In genomic region chr3:103056953-103057450, GRCh38 we compare ENCODE assay signal across 24 cellular contexts.
A peak's percentile ranks its signal among the peaks of the same experiment; 100 is the strongest.
DNase-seq lines count a peak whose midpoint lies in the region; FAIRE-seq and TF ChIP-seq lines count a peak whose summit lies in the region.
"Had no signal": no experiment of that assay in that cellular context is flagged by ENCODE, and none has a peak within 500 bp of the region (broad histone marks: within the 10 kb centered on the region; RNA-seq: fewer than 3 reads in every experiment).

No MANE protein-coding gene starts in this region.

- H3K4me3 ChIP-seq in GM23248 = no peak overlapping the region
- H3K4me3 ChIP-seq in hepatocyte = no peak overlapping the region
- H3K4me3 ChIP-seq in adrenal gland = no peak overlapping the region
- H3K4me3 ChIP-seq: dorsolateral prefrontal cortex, prostate gland, SJCRH30, skin epidermis, suprapubic skin, uterus had no signal

- TF ChIP-seq POLR2A in adrenal gland (IDR thresholded peaks at IDR 0.05) = no peak

- H3K9me3 ChIP-seq in GM23248 (ENCODE audit: low read depth) (no peaks in the 10 kb centered on the region), hepatocyte (ENCODE audit: low read depth) (no peaks in the 10 kb centered on the region), adrenal gland (replicated peaks in 1 of 3) (no peaks in the 10 kb centered on the region)
- H3K9me3 ChIP-seq: prostate gland, SJCRH30, suprapubic skin, uterus had no signal

- no peak for FAIRE-seq in urothelium cell line (lab: Jason Lieb, UNC)
- FAIRE-seq: GM19239 had no signal

- WGBS in GM23248 (ENCODE audit: low coverage in 1 of 2, low lambda C conversion rate in 2 of 2, missing lambda C conversion rate in 2 of 2), 2 experiments = 46 to 53% methylated on average over 8 of the region's 8 CpGs
- WGBS in hepatocyte (ENCODE audit: low lambda C conversion rate, missing lambda C conversion rate) = 89% methylated on average over 8 of the region's 8 CpGs
- 84 to 90% (median 86%) methylated on average over 8 of the region's 8 CpGs for WGBS in adrenal gland, 4 donors

- in situ Hi-C loops in GM23248 (cut with MboI) = no loop called here

- H3K9me2 ChIP-seq in GM23248 (ENCODE audit: insufficient read depth) (no peaks in the 10 kb centered on the region), hepatocyte (replicated peaks; ENCODE audit: insufficient read depth) (no peaks in the 10 kb centered on the region)

- H3K4me2 ChIP-seq in GM23248 (ENCODE audit: unreplicated experiment) = no peak overlapping the region
- H3K4me2 ChIP-seq in hepatocyte = peak overlapping the region; percentile 55

- intact Hi-C loops in adrenal gland (cut with DNase I) = no loop called here

- TF ChIP-seq CTCF in hepatocyte (IDR thresholded peaks at IDR 0.05; ENCODE audit: poor library complexity) (peak; percentile 2), adrenal gland (IDR thresholded peaks at IDR 0.05) (no peak)

- H3K79me2 ChIP-seq in GM23248 (ENCODE audit: insufficient read depth) (no peaks in the 10 kb centered on the region), hepatocyte (no peaks in the 10 kb centered on the region)

- H2AFZ ChIP-seq in GM23248 (no peak overlapping the region), hepatocyte (peak overlapping the region; percentile 34)

- H3K36me3 ChIP-seq in GM23248 (ENCODE audit: low read depth) = no peaks in the 10 kb centered on the region
- no peaks in the 10 kb centered on the region for H3K36me3 ChIP-seq in hepatocyte (replicated peaks; ENCODE audit: insufficient read depth, low read depth)
- no peaks in the 10 kb centered on the region for H3K36me3 ChIP-seq in adrenal gland (replicated peaks in 1 of 2)
- H3K36me3 ChIP-seq: prostate gland, SJCRH30, suprapubic skin, uterus had no signal

- no peaks in the 10 kb centered on the region for H4K20me1 ChIP-seq in GM23248 (ENCODE audit: insufficient read depth)
- no peaks in the 10 kb centered on the region for H4K20me1 ChIP-seq in hepatocyte (ENCODE audit: insufficient read depth, poor library complexity, severe bottlenecking)

- no peak overlapping the region for H3K27ac ChIP-seq in GM23248
- peak overlapping the region; percentile 87 for H3K27ac ChIP-seq in hepatocyte
- H3K27ac ChIP-seq in adrenal gland = no peak overlapping the region
- H3K27ac ChIP-seq: dorsolateral prefrontal cortex, prostate gland, SJCRH30, skin epidermis, suprapubic skin, uterus had no signal

- DNase-seq in GM23248 (peak; percentile 4), NCI-H446 (lab: John Stamatoyannopoulos, UW) (peak; percentile 15 to 25), hepatocyte (ENCODE audit: low spot score) (peak; percentile 8), urothelium cell line (ENCODE audit: low spot score) (peak; percentile 37), DMS114 treated with DMSO at 0.1 percent for 48 hours (lab: John Stamatoyannopoulos, UW; ENCODE audit: unreplicated experiment) (no peak), adrenal gland (no peak), NCI-H146 treated with DMSO at 0.1 percent for 48 hours (lab: John Stamatoyannopoulos, UW; ENCODE audit: unreplicated experiment) (no peak)
- DNase-seq: activated CD4-positive, alpha-beta T cell treated with anti-CD3 and anti-CD28 coated beads, Interleukin-2, amount 10 ng/mL, durations not matched to agents 7 days and 5 days; activated CD8-positive, alpha-beta memory T cell treated with anti-CD3 and anti-CD28 coated beads, Interleukin-2, amount 10 ng/mL, durations not matched to agents 7 days and 5 days; aorta; dorsolateral prefrontal cortex; foreskin melanocyte; hippocampal formation; NCI-H1105; NCI-H2081 treated with DMSO at 0.1 percent for 48 hours; NCI-H510A; NK-92 treated with Interleukin-12 subunit alpha and Interleukin-12 subunit beta, amount 100 ng/mL, for 24 hours; SJCRH30; stimulated activated CD4-positive, alpha-beta T cell treated with anti-CD3 and anti-CD28 coated beads, Interleukin-1b, Interleukin-23, amount 100 ng/mL, for 48 hours; uterus had no signal

- no peaks in the 10 kb centered on the region for H3F3A ChIP-seq in GM23248 (ENCODE audit: insufficient read depth)

- H3K4me1 ChIP-seq in GM23248 (ENCODE audit: insufficient read depth) = no peaks in the 10 kb centered on the region
- H3K4me1 ChIP-seq in hepatocyte (ENCODE audit: insufficient read depth) = peaks cover 21% of the 10 kb centered on the region
- peaks cover 0 to 8% of the 10 kb centered on the region in 2 donors for H3K4me1 ChIP-seq in adrenal gland (replicated peaks in 1 of 2)
- H3K4me1 ChIP-seq: prostate gland, SJCRH30, suprapubic skin, uterus had no signal

- no peaks in the 10 kb centered on the region for H3K27me3 ChIP-seq in GM23248 (replicated peaks; ENCODE audit: insufficient read depth)
- no peaks in the 10 kb centered on the region for H3K27me3 ChIP-seq in hepatocyte
- H3K27me3 ChIP-seq in adrenal gland = no peaks in the 10 kb centered on the region
- H3K27me3 ChIP-seq: dorsolateral prefrontal cortex, SJCRH30, suprapubic skin, uterus had no signal

- H3K9ac ChIP-seq in GM23248 = no peak overlapping the region

Comparison
In these comparisons a context has a peak if more than half of its experiments do, and no peak if none do; other contexts are left out.
1. DNase-seq: peak in GM23248 (single experiment), NCI-H446 (2 of 2), hepatocyte (single experiment) and urothelium cell line (single experiment); none in DMS114 treated with DMSO at 0.1 percent for 48 hours (single experiment), adrenal gland (0 of 7) and NCI-H146 treated with DMSO at 0.1 percent for 48 hours (single experiment).